In the genomic region with DNA sequence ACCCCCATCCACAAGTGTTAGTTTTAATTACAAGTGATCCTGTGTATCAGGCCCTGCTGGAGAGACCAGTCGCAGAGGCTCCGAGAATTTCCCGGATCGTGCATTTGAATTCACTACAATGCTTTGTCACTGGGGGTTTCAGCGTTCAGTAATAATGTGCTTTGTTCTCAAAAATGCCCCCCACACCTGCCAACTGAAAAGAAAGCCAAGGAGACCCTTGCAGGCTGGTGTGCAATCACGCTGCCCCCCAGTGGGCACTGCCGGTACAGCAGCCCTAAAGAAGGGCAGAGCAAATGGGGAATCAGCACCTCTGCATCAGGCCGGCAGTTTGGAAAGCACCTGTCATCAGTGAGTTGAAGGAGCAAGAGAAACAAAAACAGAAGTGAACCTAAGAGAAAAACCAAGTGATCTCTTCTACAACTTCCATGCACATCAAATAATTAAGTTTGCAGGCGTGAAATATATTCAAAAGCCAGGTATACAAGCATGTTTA, we compare ENCODE assay signal across 8 cellular contexts.
DNase-seq lines count a peak whose midpoint lies in the region; ATAC-seq and TF ChIP-seq lines count a peak whose summit lies in the region.

No MANE protein-coding gene starts in this region.

- CTCF ChIA-PET in T-cell (lab: Charles Lee): interaction anchor here (0.6 to 1.4 kb wide), 5 partner anchors 10 to 1445 kb away, joined by 3 to 17 read pairs (median 5); no protein-coding TSS in a partner anchor

- H3K4me3 Mint-ChIP-seq in T-cell: no peak overlapping the region

- peak in 3 of 4 experiments; percentile 35 to 70 (median 59) for ATAC-seq in T-cell (replicated peaks in 1 of 4)

- peak; percentile 100 for TF ChIP-seq CTCF in LNCAP (IDR thresholded peaks at IDR 0.05)
- TF ChIP-seq CTCF in astrocyte of the cerebellum (IDR thresholded peaks at IDR 0.05; ENCODE audit: low read depth, low read length, missing control alignments): peak; percentile 100

- DNase-seq in DMS 273 (lab: John Stamatoyannopoulos, UW; ENCODE audit: unreplicated experiment): peak; percentile 66
- DNase-seq in DMS 273 treated with DMSO at 0.1 percent for 48 hours (lab: John Stamatoyannopoulos, UW): no peak
- DNase-seq in H4 (ENCODE audit: low spot score): peak; percentile 13
- DNase-seq in T-cell: peak in 33 of 34 experiments; percentile 9 to 66 (median 50)
- DNase-seq in astrocyte of the cerebellum (ENCODE audit: low read depth): peak; percentile 19
- peak; percentile 77 for DNase-seq in iPS-NIHi7 (ENCODE audit: extremely low spot score)
- DNase-seq in stimulated activated CD4-positive, alpha-beta T cell treated with anti-CD3 and anti-CD28 coated beads, Interleukin-1b, Interleukin-23, amount 100 ng/mL, for 1 hour (ENCODE audit: low read depth in 2 of 2): peak; percentile 10 to 50

- in situ Hi-C loops in astrocyte of the cerebellum (cut with HindIII; ENCODE audit: low sequenced_read_pairs): no loop called here

- no peaks in the 10 kb centered on the region for H3K36me3 Mint-ChIP-seq in T-cell

- POLR2A ChIA-PET in T-cell (lab: Charles Lee): no interaction called here

- no peak overlapping the region for H3K4me3 ChIP-seq in astrocyte of the cerebellum (ENCODE audit: low read depth, low read length)

- H3K27ac Mint-ChIP-seq in T-cell: no peak overlapping the region

- H3K27me3 Mint-ChIP-seq in T-cell: peaks cover 2 to 6% of the 10 kb centered on the region in 2 donors

- H3K4me1 Mint-ChIP-seq in T-cell: peaks cover 11 to 17% (median 15%) of the 10 kb centered on the region in 3 donors

- no peaks in the 10 kb centered on the region for H3K9me3 Mint-ChIP-seq in T-cell
